ENCODE assay signal across 18 cellular contexts in genomic region chr5:170248172-170248571, GRCh38. TPM values are rescaled to one million over a fixed set of nuclear protein-coding genes. Genes with fewer than 3 reads are reported as not detected.
"Had no signal": no experiment of that assay in that cellular context is flagged by ENCODE, and none has a peak within 500 bp of the region (broad histone marks: within the 10 kb centered on the region; RNA-seq: fewer than 3 reads in every experiment).

No MANE protein-coding gene starts in this region.

- ATAC-seq: esophagus mucosa, left lung, T-helper 17 cell had no signal

- H3K36me3 ChIP-seq: colonic mucosa, WERI-Rb-1 had no signal

- DNase-seq: activated CD8-positive, alpha-beta memory T cell treated with anti-CD3 and anti-CD28 coated beads for 24 hours; activated effector memory CD4-positive, alpha-beta T cell treated with Interleukin-2 at 50 U/mL for 16 hours; caudate nucleus; colonic mucosa; left lung; naive B cell; stimulated activated CD4-positive, alpha-beta T cell treated with anti-CD3 and anti-CD28 coated beads, Interleukin-15, amount 100 ng/mL, for 24 hours; stimulated activated CD4-positive, alpha-beta T cell treated with anti-CD3 and anti-CD28 coated beads, Interleukin-4, amount 100 ng/mL, for 1 hour; stimulated activated naive B cell treated with anti-CD40 and anti-IgM and Interleukin-4, amounts not matched to agents 10 μg/mL and 1 μg/mL and 100 μg/mL, for 72 hours; T-helper 17 cell; tibial artery; WERI-Rb-1 had no signal

- H3K9me3 Mint-ChIP-seq: naive B cell; stimulated activated naive B cell treated with anti-CD40 and anti-IgM and Interleukin-4, amounts not matched to agents 10 μg/mL and 1 μg/mL and 100 μg/mL, for 72 hours had no signal

- H3K4me1 ChIP-seq: colonic mucosa, left lung, tibial artery had no signal

- H3K4me1 Mint-ChIP-seq: naive B cell; stimulated activated naive B cell treated with anti-CD40 and anti-IgM and Interleukin-4, amounts not matched to agents 10 μg/mL and 1 μg/mL and 100 μg/mL, for 72 hours had no signal

- H3K27ac Mint-ChIP-seq: stimulated activated naive B cell treated with anti-CD40 and anti-IgM and Interleukin-4, amounts not matched to agents 10 μg/mL and 1 μg/mL and 100 μg/mL, for 72 hours; T-helper 17 cell had no signal

- H3K27me3 ChIP-seq: colonic mucosa, left lung had no signal

- H3K4me3 ChIP-seq: colonic mucosa, left lung, tibial artery had no signal

- H3K9me3 ChIP-seq: colonic mucosa, left lung, tibial artery had no signal

- H3K27me3 Mint-ChIP-seq: stimulated activated naive B cell treated with anti-CD40 and anti-IgM and Interleukin-4, amounts not matched to agents 10 μg/mL and 1 μg/mL and 100 μg/mL, for 72 hours; T-helper 17 cell had no signal

- H3K27ac ChIP-seq: colonic mucosa, left lung, tibial artery, WERI-Rb-1 had no signal

- H3K4me3 Mint-ChIP-seq: naive B cell; stimulated activated naive B cell treated with anti-CD40 and anti-IgM and Interleukin-4, amounts not matched to agents 10 μg/mL and 1 μg/mL and 100 μg/mL, for 72 hours; T-helper 17 cell had no signal

RNA-seq across cellular contexts. Expression of gene C5orf58, which starts 15.4 kb away (rescaled TPM):
- total RNA-seq: colonic mucosa, esophagus mucosa, left lung, mammary epithelial cell, mononuclear cell, posterior vena cava, skeletal muscle tissue, T-helper 17 cell had no signal
- polyA plus RNA-seq: keratinocyte, mammary epithelial cell had no signal

RNA-seq across cellular contexts. Expression of gene LCP2, which starts 49.4 kb away (rescaled TPM):
- total RNA-seq: mammary epithelial cell had no signal
- polyA plus RNA-seq: keratinocyte, mammary epithelial cell had no signal
